8 cellular contexts compared by ENCODE assay signal in the genomic region with DNA sequence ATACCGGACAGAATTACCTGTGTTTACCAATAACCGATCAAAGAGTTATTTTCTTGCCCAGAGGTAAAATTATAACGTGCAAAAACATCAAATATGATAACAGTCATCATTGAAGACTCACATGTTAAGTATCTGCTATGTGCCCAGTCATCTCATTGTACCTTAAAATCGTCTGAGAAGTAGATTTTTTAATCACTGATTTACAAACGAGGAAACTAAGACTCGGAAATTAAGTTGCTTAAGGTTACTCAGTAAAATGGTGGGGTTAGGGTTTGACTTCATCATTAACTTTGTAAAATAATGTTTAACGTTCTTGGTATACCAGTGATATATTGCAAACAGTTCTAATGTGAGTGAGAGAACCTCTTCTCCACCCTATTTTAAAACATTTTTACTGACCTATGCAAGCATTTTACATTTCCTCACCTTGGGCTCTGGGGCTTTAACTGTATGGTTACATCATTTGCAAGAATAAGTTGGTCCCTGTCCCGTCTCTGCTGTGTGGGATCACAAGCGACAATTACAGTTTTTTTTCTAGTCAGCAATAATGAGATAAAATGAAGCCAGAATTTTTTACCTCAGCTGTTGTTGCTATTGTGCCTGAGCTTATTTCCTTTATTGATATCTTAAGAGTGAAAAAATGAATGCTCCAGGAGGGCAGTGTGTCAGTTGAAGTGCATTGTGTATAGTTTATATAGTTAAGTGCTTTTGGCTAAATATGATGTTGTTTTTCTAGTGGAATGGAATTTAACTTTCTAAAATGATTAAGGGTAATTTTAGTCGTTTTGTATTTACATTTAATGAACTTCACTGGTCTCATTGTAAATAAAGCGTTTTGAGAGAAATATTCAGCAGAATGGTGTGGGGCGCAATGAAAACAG. TPM values are rescaled to one million over a fixed set of nuclear protein-coding genes. Genes with fewer than 3 reads are reported as not detected.
DNase-seq lines count a peak whose midpoint lies in the region; ATAC-seq and TF ChIP-seq lines count a peak whose summit lies in the region.

No MANE protein-coding gene starts in this region.

- peak overlapping the region; percentile 93 for H3K4me2 ChIP-seq in DOHH2 (ENCODE audit: low read length)
- H3K4me2 ChIP-seq in MM.1S (ENCODE audit: low read depth, low read length), result peak overlapping the region; percentile 90

- H3K4me1 ChIP-seq in DOHH2 (ENCODE audit: control insufficient read depth, low read length) (peaks cover 29% of the 10 kb centered on the region), MM.1S (ENCODE audit: low read length) (peaks cover 14% of the 10 kb centered on the region), muscle layer of colon (ENCODE audit: insufficient read depth, low read length) (peaks cover 4% of the 10 kb centered on the region)

- H3K27ac ChIP-seq in DOHH2 (ENCODE audit: low read depth, low read length) (peak overlapping the region; percentile 91), MM.1S (ENCODE audit: low read length) (no peak overlapping the region; the same call in 1 of the 2 replicates), muscle layer of colon (ENCODE audit: low read depth, low read length) (peak overlapping the region; percentile 93)

- H3F3A ChIP-seq in DOHH2 (ENCODE audit: control insufficient read depth, insufficient read depth) (peaks cover 26% of the 10 kb centered on the region), MM.1S (ENCODE audit: insufficient read depth, low read length) (peaks cover 28% of the 10 kb centered on the region)

- no peak for DNase-seq in MM.1S
- DNase-seq in cerebellar cortex (ENCODE audit: low spot score), result peak; percentile 34
- no peak for DNase-seq in left colon
- DNase-seq in HPDE6-E6E7 (ENCODE audit: extremely low spot score), result no peak
- no peak for DNase-seq in retina
- no peak for DNase-seq in stimulated activated CD4-positive, alpha-beta T cell treated with anti-CD3 and anti-CD28 coated beads, Interleukin-2, amount 100 ng/mL, for 48 hours

- intact Hi-C loops in left colon (cut with DNase I, micrococcal nuclease), result no loop called here

- TF ChIP-seq CTCF in DOHH2 (IDR thresholded peaks at IDR 0.05; ENCODE audit: low read depth, low read length, poor library complexity, severe bottlenecking) (no peak), MM.1S (IDR thresholded peaks at IDR 0.05; ENCODE audit: low read length) (no peak)

- H4K20me1 ChIP-seq in DOHH2 (ENCODE audit: control insufficient read depth, insufficient read depth, low read depth, low read length) (no peaks in the 10 kb centered on the region; the same call in 1 of the 2 replicates), MM.1S (ENCODE audit: insufficient read depth, low read length) (peaks cover 14% of the 10 kb centered on the region; the same call in 1 of the 2 replicates)

- H3K36me3 ChIP-seq in DOHH2 (ENCODE audit: control insufficient read depth, low read length) (peaks cover 35% of the 10 kb centered on the region), MM.1S (replicated peaks; ENCODE audit: insufficient read depth, low read length) (no peaks in the 10 kb centered on the region), muscle layer of colon (ENCODE audit: insufficient read depth, low read length) (no peaks in the 10 kb centered on the region)

- no peak for ATAC-seq in left colon

- H3K9me2 ChIP-seq in DOHH2 (replicated peaks; ENCODE audit: control insufficient read depth, low read length) (no peaks in the 10 kb centered on the region), MM.1S (replicated peaks; ENCODE audit: insufficient read depth, low read length) (no peaks in the 10 kb centered on the region)

- no peaks in the 10 kb centered on the region for H3K27me3 ChIP-seq in DOHH2 (ENCODE audit: control insufficient read depth, low read length)
- H3K27me3 ChIP-seq in MM.1S (replicated peaks; ENCODE audit: insufficient read depth, low read length), result no peaks in the 10 kb centered on the region
- no peaks in the 10 kb centered on the region for H3K27me3 ChIP-seq in muscle layer of colon (ENCODE audit: control insufficient read depth in 1 of 2, insufficient read depth in 2 of 2, low read length in 2 of 2)

- H3K9me3 ChIP-seq in DOHH2 (ENCODE audit: control insufficient read depth, insufficient read depth, low read length), result no peaks in the 10 kb centered on the region
- H3K9me3 ChIP-seq in MM.1S (replicated peaks; ENCODE audit: insufficient read depth, low read length), result no peaks in the 10 kb centered on the region
- no peaks in the 10 kb centered on the region for H3K9me3 ChIP-seq in muscle layer of colon (ENCODE audit: low read length)

- H3K79me2 ChIP-seq in DOHH2 (ENCODE audit: control insufficient read depth, low read length), result peaks cover 80% of the 10 kb centered on the region
- peaks cover 72% of the 10 kb centered on the region for H3K79me2 ChIP-seq in MM.1S (ENCODE audit: low read length)

- H3K9ac ChIP-seq in MM.1S (ENCODE audit: low read length), result peak overlapping the region; percentile 85; the same call in 1 of the 2 replicates
- peak overlapping the region; percentile 15 for H3K9ac ChIP-seq in muscle layer of colon (ENCODE audit: low read length)

- H2AFZ ChIP-seq in MM.1S (ENCODE audit: low read length), result no peak overlapping the region

- H3K4me3 ChIP-seq in DOHH2 (ENCODE audit: low read length), result peak overlapping the region; percentile 99
- peak overlapping the region; percentile 75 for H3K4me3 ChIP-seq in MM.1S (ENCODE audit: low read length)
- peak overlapping the region in 1 of 2 donors; percentile 97 for H3K4me3 ChIP-seq in muscle layer of colon (ENCODE audit: low read depth in 1 of 2, low read length in 2 of 2)

RNA-seq across cellular contexts. Expression of a gene that starts 2.7 kb away (rescaled TPM):
- 10 to 100 TPM; 25.4 to 28.1 TPM for total RNA-seq in left colon

RNA-seq across cellular contexts. Expression of a gene that starts 45.3 kb away (rescaled TPM):
- 10 to 100 TPM; 45.4 to 47.1 TPM for total RNA-seq in left colon
